ENCODE assay signal across 15 cellular contexts in the genomic region with DNA sequence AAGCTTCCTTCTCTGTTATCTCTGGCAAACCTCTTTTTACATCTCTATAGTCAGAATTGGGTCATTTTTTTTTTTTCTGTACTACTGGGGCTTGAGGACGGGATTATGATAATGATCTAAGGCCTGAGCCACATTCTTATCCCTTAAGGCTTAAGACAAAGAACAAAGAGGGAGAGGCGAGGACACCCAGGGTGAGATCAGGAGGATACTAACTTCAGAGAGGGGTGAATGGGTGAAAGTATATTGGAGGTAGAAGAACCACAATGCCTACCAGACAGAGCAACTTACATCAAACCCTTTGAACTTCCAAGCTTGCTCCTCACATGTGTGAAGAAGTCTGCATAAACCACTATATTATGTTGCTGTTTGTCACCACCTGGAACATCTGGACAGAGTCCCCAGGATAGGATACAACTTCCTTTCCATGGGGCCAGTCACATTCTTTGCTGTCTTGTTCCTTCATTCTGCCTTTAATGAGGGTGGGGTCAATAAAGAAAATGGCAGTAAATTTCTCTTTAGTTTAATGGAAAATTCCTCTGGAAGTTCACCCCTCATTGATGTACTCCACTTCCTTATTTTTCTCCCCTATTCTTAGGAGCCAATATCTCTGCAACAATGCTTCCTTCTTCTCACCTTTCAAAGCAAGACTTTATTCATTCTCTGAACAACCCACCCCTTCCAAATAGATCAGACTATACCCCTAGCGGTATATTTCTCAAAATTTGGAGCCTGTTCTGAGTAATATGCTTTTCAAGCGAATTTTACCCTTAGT.
"Had no signal": no experiment of that assay in that cellular context is flagged by ENCODE, and none has a peak within 500 bp of the region (broad histone marks: within the 10 kb centered on the region; RNA-seq: fewer than 3 reads in every experiment).

No MANE protein-coding gene starts in this region.

- H3K27me3 ChIP-seq: gastroesophageal sphincter, heart right ventricle had no signal

- H3K4me1 ChIP-seq: gastroesophageal sphincter had no signal

- H3K36me3 ChIP-seq: gastroesophageal sphincter, heart right ventricle, left ventricle myocardium inferior had no signal

- H3K27ac Mint-ChIP-seq: activated CD4-positive, alpha-beta memory T cell treated with anti-CD3 and anti-CD28 coated beads for 36 hours; activated CD8-positive, alpha-beta memory T cell treated with anti-CD3 and anti-CD28 coated beads, Interleukin-2, amount 10 ng/mL, durations not matched to agents 7 days and 5 days; activated naive CD4-positive, alpha-beta T cell treated with anti-CD3 and anti-CD28 coated beads, Interleukin-2, amount 10 ng/mL, durations not matched to agents 7 days and 5 days; effector memory CD8-positive, alpha-beta T cell; naive thymus-derived CD4-positive, alpha-beta T cell; stimulated activated memory B cell treated with anti-CD40 and anti-IgM and Interleukin-4, amounts not matched to agents 10 μg/mL and 1 μg/mL and 100 μg/mL, for 72 hours; T-helper 2 cell treated with Interferon-gamma antibody and Interleukin-4, amounts not matched to agents 5 μg/mL and 100 μg/mL, for 36 hours had no signal

- DNase-seq: activated CD4-positive, alpha-beta memory T cell treated with anti-CD3 and anti-CD28 coated beads for 36 hours; activated CD8-positive, alpha-beta memory T cell treated with anti-CD3 and anti-CD28 coated beads, Interleukin-2, amount 10 ng/mL, durations not matched to agents 7 days and 5 days; activated naive CD4-positive, alpha-beta T cell treated with anti-CD3 and anti-CD28 coated beads, Interleukin-2, amount 10 ng/mL, durations not matched to agents 7 days and 5 days; activated T-cell treated with anti-CD3 and anti-CD28 coated beads, Interleukin-2, amount 50 U/mL, for 1 hour; dermis blood vessel endothelial cell; effector memory CD8-positive, alpha-beta T cell; heart right ventricle; kidney; left ventricle myocardium inferior; mucosa of descending colon; naive thymus-derived CD4-positive, alpha-beta T cell; retina had no signal

- H3K36me3 Mint-ChIP-seq: activated CD4-positive, alpha-beta memory T cell treated with anti-CD3 and anti-CD28 coated beads for 36 hours; activated naive CD4-positive, alpha-beta T cell treated with anti-CD3 and anti-CD28 coated beads, Interleukin-2, amount 10 ng/mL, durations not matched to agents 7 days and 5 days; naive thymus-derived CD4-positive, alpha-beta T cell; stimulated activated memory B cell treated with anti-CD40 and anti-IgM and Interleukin-4, amounts not matched to agents 10 μg/mL and 1 μg/mL and 100 μg/mL, for 72 hours had no signal

- ATAC-seq: activated CD8-positive, alpha-beta memory T cell treated with anti-CD3 and anti-CD28 coated beads, Interleukin-2, amount 10 ng/mL, durations not matched to agents 7 days and 5 days; effector memory CD8-positive, alpha-beta T cell; gastroesophageal sphincter; heart right ventricle; mucosa of descending colon; naive thymus-derived CD4-positive, alpha-beta T cell; stimulated activated memory B cell treated with anti-CD40 and anti-IgM and Interleukin-4, amounts not matched to agents 10 μg/mL and 1 μg/mL and 100 μg/mL, for 72 hours had no signal

- H3K9me3 ChIP-seq: gastroesophageal sphincter, heart right ventricle, left ventricle myocardium inferior, mucosa of descending colon had no signal

- H3K27ac ChIP-seq: gastroesophageal sphincter, heart right ventricle, left ventricle myocardium inferior had no signal

- H3K4me3 Mint-ChIP-seq: activated CD4-positive, alpha-beta memory T cell treated with anti-CD3 and anti-CD28 coated beads for 36 hours; activated CD8-positive, alpha-beta memory T cell treated with anti-CD3 and anti-CD28 coated beads, Interleukin-2, amount 10 ng/mL, durations not matched to agents 7 days and 5 days; activated naive CD4-positive, alpha-beta T cell treated with anti-CD3 and anti-CD28 coated beads, Interleukin-2, amount 10 ng/mL, durations not matched to agents 7 days and 5 days; effector memory CD8-positive, alpha-beta T cell; naive thymus-derived CD4-positive, alpha-beta T cell; stimulated activated memory B cell treated with anti-CD40 and anti-IgM and Interleukin-4, amounts not matched to agents 10 μg/mL and 1 μg/mL and 100 μg/mL, for 72 hours; T-helper 2 cell treated with Interferon-gamma antibody and Interleukin-4, amounts not matched to agents 5 μg/mL and 100 μg/mL, for 36 hours had no signal

- H3K4me3 ChIP-seq: gastroesophageal sphincter, heart right ventricle, left ventricle myocardium inferior, mucosa of descending colon had no signal

- H3K27me3 Mint-ChIP-seq: stimulated activated memory B cell treated with anti-CD40 and anti-IgM and Interleukin-4, amounts not matched to agents 10 μg/mL and 1 μg/mL and 100 μg/mL, for 72 hours had no signal

- H3K9me3 Mint-ChIP-seq: activated CD4-positive, alpha-beta memory T cell treated with anti-CD3 and anti-CD28 coated beads for 36 hours; activated naive CD4-positive, alpha-beta T cell treated with anti-CD3 and anti-CD28 coated beads, Interleukin-2, amount 10 ng/mL, durations not matched to agents 7 days and 5 days; effector memory CD8-positive, alpha-beta T cell; naive thymus-derived CD4-positive, alpha-beta T cell; stimulated activated memory B cell treated with anti-CD40 and anti-IgM and Interleukin-4, amounts not matched to agents 10 μg/mL and 1 μg/mL and 100 μg/mL, for 72 hours; T-helper 2 cell treated with Interferon-gamma antibody and Interleukin-4, amounts not matched to agents 5 μg/mL and 100 μg/mL, for 36 hours had no signal

- FAIRE-seq: kidney had no signal
